Comparison of ENCODE assay signal across 26 cellular contexts in genomic region chr13:90382425-90382824, GRCh38.
"Had no signal": no experiment of that assay in that cellular context is flagged by ENCODE, and none has a peak within 500 bp of the region (broad histone marks: within the 10 kb centered on the region; RNA-seq: fewer than 3 reads in every experiment).

No MANE protein-coding gene starts in this region.

- H3K27ac ChIP-seq: coronary artery, dorsolateral prefrontal cortex, epithelial cell of prostate, esophagus squamous epithelium, gastrocnemius medialis, heart right ventricle, left lung, lower lobe of right lung had no signal

- H3K4me1 Mint-ChIP-seq: naive B cell had no signal

- H3K4me1 ChIP-seq: esophagus squamous epithelium, gastrocnemius medialis, heart right ventricle, left lung, lower lobe of right lung had no signal

- ATAC-seq: esophagus mucosa, gastrocnemius medialis, heart right ventricle, left cardiac atrium, left lung, left ventricle myocardium superior, lower lobe of right lung, mucosa of descending colon had no signal

- H3K27me3 ChIP-seq: dorsolateral prefrontal cortex, esophagus squamous epithelium, gastrocnemius medialis, heart right ventricle, left lung had no signal

- H3K9me3 ChIP-seq: esophagus squamous epithelium, gastrocnemius medialis, lower lobe of right lung, mucosa of descending colon had no signal

- H3K27me3 Mint-ChIP-seq: naive B cell had no signal

- H3K36me3 ChIP-seq: esophagus squamous epithelium, gastrocnemius medialis, heart right ventricle, left lung, lower lobe of right lung had no signal

- H3K4me3 Mint-ChIP-seq: mesothelial cell of epicardium, naive B cell had no signal

- H3K4me3 ChIP-seq: coronary artery, dorsolateral prefrontal cortex, esophagus squamous epithelium, gastrocnemius medialis, heart right ventricle, left lung, lower lobe of right lung, mucosa of descending colon had no signal

- FAIRE-seq: islet of Langerhans, keratinocyte had no signal

- H3K36me3 Mint-ChIP-seq: mesothelial cell of epicardium, naive B cell had no signal

- H3K27ac Mint-ChIP-seq: mesothelial cell of epicardium, naive B cell had no signal

- DNase-seq: dermis blood vessel endothelial cell; dorsolateral prefrontal cortex; effector CD4-positive, alpha-beta T cell; effector memory CD4-positive, alpha-beta T cell; erythroblast; esophagus squamous epithelium; foreskin fibroblast; foreskin melanocyte; gastrocnemius medialis; glutamatergic neuron; head of caudate nucleus; heart right ventricle; hippocampal formation; left cardiac atrium; left lung; left ventricle myocardium superior; lower lobe of right lung; mesenchymal stem cell; mucosa of descending colon; naive B cell had no signal
